In genomic region chr11:110093407-110094297, GRCh38 we compare ENCODE assay signal across 8 cellular contexts. TPM values are rescaled to one million over a fixed set of nuclear protein-coding genes. Genes with fewer than 3 reads are reported as not detected.
A peak's percentile ranks its signal among the peaks of the same experiment; 100 is the strongest.
DNase-seq lines count a peak whose midpoint lies in the region; ATAC-seq and TF ChIP-seq lines count a peak whose summit lies in the region.

No MANE protein-coding gene starts in this region.

- H3K4me3 ChIP-seq in NB4 (ENCODE audit: low read depth, low read length) (no peak overlapping the region), esophagus muscularis mucosa (peak overlapping the region; percentile 67 to 89 (median 82)), mucosa of descending colon (peak overlapping the region; percentile 71)

- intact Hi-C loops in activated CD4-positive, alpha-beta T cell treated with anti-CD3 and anti-CD28 coated beads, Interleukin-2, amount 10 ng/mL, durations not matched to agents 24 days and 14 days (cut with micrococcal nuclease): loop anchor here (2.0 to 10.0 kb wide), 6 partner anchors 99 to 619 kb away; partner anchors contain the start of gene ARHGAP20
- intact Hi-C loops in esophagus muscularis mucosa (cut with DNase I): loop anchor here (2.0 to 10.0 kb wide), 2 partner anchors 99 to 147 kb away; no protein-coding TSS in a partner anchor
- intact Hi-C loops in mucosa of descending colon (cut with DNase I, micrococcal nuclease): loop anchor here in 1 of 2 donors (10.0 kb wide), 1 partner anchor 149 kb away; no protein-coding TSS in a partner anchor

- H3K79me1 ChIP-seq in H9 (ENCODE audit: insufficient read depth, low read depth, low read length, poor library complexity, severe bottlenecking): no peaks in the 10 kb centered on the region

- H3K23me2 ChIP-seq in H9 (ENCODE audit: insufficient read length, low read depth, low read length, poor library complexity, severe bottlenecking): peaks cover 13% of the 10 kb centered on the region

- H3K27ac ChIP-seq in H9 (ENCODE audit: insufficient read length, low read depth, low read length): no peak overlapping the region
- peak overlapping the region; percentile 97 for H3K27ac ChIP-seq in VCaP
- H3K27ac ChIP-seq in esophagus muscularis mucosa (replicated peaks in 1 of 4): peak overlapping the region; percentile 95 to 98 (median 98)

- H3K56ac ChIP-seq in H9 (ENCODE audit: insufficient read length, low read depth, low read length): no peak overlapping the region

- peak; percentile 51 for ATAC-seq in mucosa of descending colon

- H3K4ac ChIP-seq in H9 (ENCODE audit: low read depth, low read length): no peak overlapping the region

- no peak overlapping the region for H3K23ac ChIP-seq in H9 (ENCODE audit: insufficient read length, low read depth, low read length)

- no CpG with 5 or more reads among the region's 80 CpGs for WGBS in H9 (ENCODE audit: extremely low coverage, insufficient read length, low lambda C conversion rate)
- WGBS in esophagus muscularis mucosa: under 1% methylated on average over 17 of the region's 80 CpGs

- peak; percentile 73 for DNase-seq in activated CD4-positive, alpha-beta T cell treated with anti-CD3 and anti-CD28 coated beads, Interleukin-2, amount 10 ng/mL, durations not matched to agents 24 days and 14 days
- DNase-seq in activated CD4-positive, alpha-beta T cell treated with anti-CD3 and anti-CD28 coated beads, Interleukin-2, amount 50 U/mL, for 4 hours: no peak
- DNase-seq in H9 (peak; percentile 40), NB4 (ENCODE audit: low read depth) (peak; percentile 24), esophagus muscularis mucosa (ENCODE audit: extremely low spot score) (no peak), mucosa of descending colon (peak; percentile 66 to 80 (median 68)), type B pancreatic cell (ENCODE audit: extremely low spot score, unreplicated experiment) (peak; percentile 78)

- H4K91ac ChIP-seq in H9 (ENCODE audit: insufficient read length, low read depth, low read length): no peak overlapping the region

- no peak overlapping the region for H2BK120ac ChIP-seq in H9 (ENCODE audit: low read depth, low read length, poor library complexity, severe bottlenecking)

- H3K36me3 Mint-ChIP-seq in activated CD4-positive, alpha-beta T cell treated with anti-CD3 and anti-CD28 coated beads, Interleukin-2, amount 10 ng/mL, durations not matched to agents 24 days and 14 days (ENCODE audit: low read depth): peaks cover 13% of the 10 kb centered on the region
- H3K36me3 Mint-ChIP-seq in H9 (ENCODE audit: insufficient read depth in 1 of 3, low read depth in 3 of 3) (no peaks in the 10 kb centered on the region), type B pancreatic cell (peaks cover 4% of the 10 kb centered on the region)

- TF ChIP-seq EP300 in esophagus muscularis mucosa (IDR thresholded peaks at IDR 0.05): no peak

- H3K27me3 Mint-ChIP-seq in activated CD4-positive, alpha-beta T cell treated with anti-CD3 and anti-CD28 coated beads, Interleukin-2, amount 10 ng/mL, durations not matched to agents 24 days and 14 days: peaks cover 44% of the 10 kb centered on the region
- H3K27me3 Mint-ChIP-seq in H9 (ENCODE audit: low read depth): peaks cover 9% of the 10 kb centered on the region
- peaks cover 5% of the 10 kb centered on the region for H3K27me3 Mint-ChIP-seq in type B pancreatic cell

- no peaks in the 10 kb centered on the region for H3K9me3 ChIP-seq in H9 (ENCODE audit: control insufficient read depth, low read depth, low read length)
- no peaks in the 10 kb centered on the region for H3K9me3 ChIP-seq in esophagus muscularis mucosa
- no peaks in the 10 kb centered on the region for H3K9me3 ChIP-seq in mucosa of descending colon

- H3K9me3 Mint-ChIP-seq in activated CD4-positive, alpha-beta T cell treated with anti-CD3 and anti-CD28 coated beads, Interleukin-2, amount 10 ng/mL, durations not matched to agents 24 days and 14 days: no peaks in the 10 kb centered on the region
- H3K9me3 Mint-ChIP-seq in H9 (no peaks in the 10 kb centered on the region; a peak in 2 of 5 replicates), type B pancreatic cell (no peaks in the 10 kb centered on the region)

- no peak overlapping the region for H2AK5ac ChIP-seq in H9 (ENCODE audit: insufficient read length, low read length)

- H2AFZ ChIP-seq in H9 (ENCODE audit: low read length): no peak overlapping the region

- H3K14ac ChIP-seq in H9 (ENCODE audit: insufficient read depth, low read length): peak overlapping the region; percentile 72

- peak overlapping the region; percentile 81 for H3K4me2 ChIP-seq in H9 (ENCODE audit: insufficient read depth, insufficient read length, low read length)

- no peak overlapping the region for H3T11ph ChIP-seq in H9 (ENCODE audit: low read length)

- no peak for TF ChIP-seq POLR2A in NB4 (IDR thresholded peaks at IDR 0.05; ENCODE audit: extremely low read depth, insufficient read length)
- no peak for TF ChIP-seq POLR2A in esophagus muscularis mucosa (IDR thresholded peaks at IDR 0.05; ENCODE audit: low read depth)

- no peak overlapping the region for H4K8ac ChIP-seq in H9 (replicated peaks; ENCODE audit: insufficient read length, low read depth, low read length)

- H3K36me3 ChIP-seq in esophagus muscularis mucosa: no peaks in the 10 kb centered on the region
- no peaks in the 10 kb centered on the region for H3K36me3 ChIP-seq in mucosa of descending colon (ENCODE audit: low read depth)

- H2BK12ac ChIP-seq in H9 (ENCODE audit: insufficient read length, low read depth, low read length): no peak overlapping the region

- H3K27me3 ChIP-seq in H9 (ENCODE audit: insufficient read depth, low read length): no peaks in the 10 kb centered on the region; the same call in 1 of the 2 replicates
- H3K27me3 ChIP-seq in esophagus muscularis mucosa: no peaks in the 10 kb centered on the region

- no peak overlapping the region for H2BK20ac ChIP-seq in H9 (ENCODE audit: low read depth, low read length, poor library complexity, severe bottlenecking)

- no peak overlapping the region for H4K5ac ChIP-seq in H9 (ENCODE audit: insufficient read length, low read depth, low read length)

- H3K4me1 Mint-ChIP-seq in activated CD4-positive, alpha-beta T cell treated with anti-CD3 and anti-CD28 coated beads, Interleukin-2, amount 10 ng/mL, durations not matched to agents 24 days and 14 days: peaks cover 16% of the 10 kb centered on the region
- peaks cover 20 to 22% of the 10 kb centered on the region in 2 experiments for H3K4me1 Mint-ChIP-seq in H9
- peaks cover 22% of the 10 kb centered on the region for H3K4me1 Mint-ChIP-seq in type B pancreatic cell (ENCODE audit: unreplicated experiment)

- peak overlapping the region; percentile 88 for H3K4me3 Mint-ChIP-seq in activated CD4-positive, alpha-beta T cell treated with anti-CD3 and anti-CD28 coated beads, Interleukin-2, amount 10 ng/mL, durations not matched to agents 24 days and 14 days
- peak overlapping the region; percentile 88 to 91 for H3K4me3 Mint-ChIP-seq in H9
- peak overlapping the region; percentile 88 for H3K4me3 Mint-ChIP-seq in type B pancreatic cell

- peak overlapping the region; percentile 48 for H3K9ac ChIP-seq in H9 (ENCODE audit: extremely low read depth, insufficient read length, low read length)

- TF ChIP-seq CTCF in H9 (conservative IDR thresholded peaks at IDR 0.05): no peak
- TF ChIP-seq CTCF in NB4 (IDR thresholded peaks at IDR 0.05; ENCODE audit: low read depth, low read length): no peak
- TF ChIP-seq CTCF in VCaP (conservative IDR thresholded peaks at IDR 0.05): no peak
- TF ChIP-seq CTCF in esophagus muscularis mucosa (IDR thresholded peaks at IDR 0.05): no peak
- TF ChIP-seq CTCF in mucosa of descending colon (IDR thresholded peaks at IDR 0.05): no peak
- no peak for TF ChIP-seq CTCF in type B pancreatic cell (conservative IDR thresholded peaks at IDR 0.05)

- peaks cover 7% of the 10 kb centered on the region; the same call in 1 of the 2 replicates for H3K4me1 ChIP-seq in H9 (ENCODE audit: insufficient read depth, low read length)
- H3K4me1 ChIP-seq in esophagus muscularis mucosa: peaks cover 19 to 54% (median 39%) of the 10 kb centered on the region in 4 donors
- peaks cover 9% of the 10 kb centered on the region for H3K4me1 ChIP-seq in mucosa of descending colon (ENCODE audit: low read depth)

- no peak overlapping the region for H2BK5ac ChIP-seq in H9 (ENCODE audit: insufficient read length, low read length)

- H2BK15ac ChIP-seq in H9 (ENCODE audit: low read depth, low read length): no peak overlapping the region

- H3K18ac ChIP-seq in H9 (ENCODE audit: insufficient read length, low read depth, low read length): peak overlapping the region; percentile 65

- H3K79me2 ChIP-seq in H9 (ENCODE audit: insufficient read depth, low read length): no peaks in the 10 kb centered on the region

- no peaks in the 10 kb centered on the region for H4K20me1 ChIP-seq in H9 (ENCODE audit: control insufficient read depth, insufficient read depth, insufficient read length)

- peak overlapping the region; percentile 83 for H3K27ac Mint-ChIP-seq in activated CD4-positive, alpha-beta T cell treated with anti-CD3 and anti-CD28 coated beads, Interleukin-2, amount 10 ng/mL, durations not matched to agents 24 days and 14 days
- peak overlapping the region; percentile 36 to 75 (median 58); a peak in 4 of 7 replicates for H3K27ac Mint-ChIP-seq in H9
- peak overlapping the region; percentile 86 for H3K27ac Mint-ChIP-seq in type B pancreatic cell

RNA-seq across cellular contexts. Expression of gene ZC3H12C, which starts 0.5 kb away (rescaled TPM):
- 6.7 and 7.5 TPM in 2 replicates for total RNA-seq in activated CD4-positive, alpha-beta T cell treated with anti-CD3 and anti-CD28 coated beads, Interleukin-2, amount 10 ng/mL, durations not matched to agents 24 days and 14 days
- total RNA-seq in H9 (2021): 4.4 and 4.8 TPM in 2 replicates
- 10 to 100 TPM; 21.9 to 33.6 (median 24.4) TPM for total RNA-seq in esophagus muscularis mucosa
- 10 to 100 TPM; 15.9 to 28.7 (median 21.5) TPM for total RNA-seq in mucosa of descending colon
- total RNA-seq in type B pancreatic cell (ENCODE audit: low replicate concordance): 11.8 and 12.3 TPM in 2 replicates

Comparison
In these comparisons a context has a peak if more than half of its experiments do, and no peak if none do; other contexts are left out.
1. DNase-seq: peak in activated CD4-positive, alpha-beta T cell treated with anti-CD3 and anti-CD28 coated beads, Interleukin-2, amount 10 ng/mL, durations not matched to agents 24 days and 14 days (single experiment), H9 (single experiment), NB4 (single experiment), mucosa of descending colon (3 of 3) and type B pancreatic cell (single experiment); none in activated CD4-positive, alpha-beta T cell treated with anti-CD3 and anti-CD28 coated beads, Interleukin-2, amount 50 U/mL, for 4 hours (0 of 2) and esophagus muscularis mucosa (single experiment).
2. Peak in every context shown above with its lines, with median percentiles within 50 percentile points of each other: H3K27ac Mint-ChIP-seq and H3K4me3 Mint-ChIP-seq.